1 cellular context compared by ENCODE assay signal in genomic region chr7:894927-895450, GRCh38.
TF ChIP-seq lines count a peak whose summit lies in the region.

No MANE protein-coding gene starts in this region.

TF ChIP-seq in H1, 55 proteins besides CTCF, POLR2A, EP300 and RAD21:
- no peak for TF ChIP-seq RBBP5 (IDR thresholded peaks at IDR 0.05; ENCODE audit: borderline replicate concordance, low read depth, low read length)
- peak; percentile 75 for TF ChIP-seq EGR1 (IDR thresholded peaks at IDR 0.05; ENCODE audit: borderline replicate concordance, low read depth, low read length)
- no peak for TF ChIP-seq TCF12 (IDR thresholded peaks at IDR 0.05; ENCODE audit: low read depth, low read length)
- peak; percentile 51; the same call in 1 of the 2 replicates for TF ChIP-seq FOSL1 (IDR thresholded peaks at IDR 0.05; ENCODE audit: insufficient read depth, low read depth, low read length)
